8 cellular contexts compared by ENCODE assay signal in the genomic region with DNA sequence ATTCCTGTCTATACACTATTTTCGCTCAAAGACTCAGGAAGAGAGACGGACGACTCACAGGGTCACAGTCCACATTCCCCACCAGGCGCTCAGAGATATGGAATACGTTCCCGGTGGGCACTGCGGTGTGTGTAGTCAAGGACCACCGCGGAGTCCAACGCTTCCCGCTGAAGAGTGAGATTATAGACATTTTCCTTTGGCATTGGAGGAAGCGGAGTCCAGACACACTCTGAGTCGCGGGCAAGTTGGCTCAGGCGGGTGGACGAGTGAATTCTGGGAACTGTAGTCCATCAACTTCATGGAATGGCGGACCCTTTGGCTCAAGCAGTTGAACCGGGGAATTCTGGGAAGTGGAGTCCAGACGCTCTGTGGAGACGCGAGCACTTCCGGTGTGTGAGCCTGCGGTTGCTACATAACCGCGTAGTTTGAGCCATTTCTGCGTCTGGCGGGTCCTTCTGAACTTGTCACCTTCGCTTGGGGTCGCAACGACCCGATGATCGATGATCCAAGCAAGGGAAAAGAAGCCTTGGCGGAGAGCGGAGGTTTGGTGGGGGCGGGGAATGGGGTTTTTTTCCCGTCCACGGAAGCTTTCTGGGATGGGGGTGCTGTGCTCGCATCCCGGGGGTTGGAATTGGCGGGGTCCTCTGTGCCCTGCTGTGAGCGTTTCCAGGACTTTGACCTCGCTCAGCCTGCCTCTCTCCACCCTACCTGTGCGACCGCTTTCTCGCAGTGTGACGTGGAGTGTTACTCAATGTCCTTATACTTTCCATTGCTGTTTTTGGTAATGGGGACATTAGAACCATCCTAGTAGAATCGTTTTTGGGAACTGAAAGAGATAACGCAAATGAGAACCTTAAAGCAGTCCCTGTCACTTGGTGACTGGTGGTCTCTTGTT. TPM values are rescaled to one million over a fixed set of nuclear protein-coding genes. Genes with fewer than 3 reads are reported as not detected.
A peak's percentile ranks its signal among the peaks of the same experiment; 100 is the strongest.
DNase-seq lines count a peak whose midpoint lies in the region; ATAC-seq lines count a peak whose summit lies in the region.

Gene ZNF230, plus strand, starts transcription at position 392 of the 895 bp plus-strand sequence. CDS start 4,122 bp downstream, outside the sequence.

- H3K4me3 Mint-ChIP-seq in activated CD4-positive, alpha-beta T cell treated with anti-CD3 and anti-CD28 coated beads, Interleukin-2, amount 10 ng/mL, durations not matched to agents 7 days and 5 days = peak within 1 kb of the TSS; percentile 98

- H3K4me1 Mint-ChIP-seq in activated CD4-positive, alpha-beta T cell treated with anti-CD3 and anti-CD28 coated beads, Interleukin-2, amount 10 ng/mL, durations not matched to agents 7 days and 5 days = peaks cover 19% of the 10 kb centered on the region

- no peaks in the 10 kb centered on the region for H4K20me1 ChIP-seq in BLaER1 treated with 17β-estradiol and CSF1 and Interleukin-3, amounts not matched to agents 10 nM and 100 nM

- peak within 1 kb of the TSS; percentile 75 to 99 (median 88) for H3K4me3 ChIP-seq in BLaER1 treated with 17β-estradiol and CSF1 and Interleukin-3, amounts not matched to agents 10 nM and 100 nM

- H3K27ac Mint-ChIP-seq in activated CD4-positive, alpha-beta T cell treated with anti-CD3 and anti-CD28 coated beads, Interleukin-2, amount 10 ng/mL, durations not matched to agents 7 days and 5 days = peak within 1 kb of the TSS; percentile 97

- POLR2A ChIA-PET in activated CD4-positive, alpha-beta T cell treated with anti-CD3 and anti-CD28 coated beads, Interleukin-2, amount 10 ng/mL, durations not matched to agents 7 days and 5 days (lab: Charles Lee) = no interaction called here

- H3K27ac ChIP-seq in BLaER1 treated with 17β-estradiol and CSF1 and Interleukin-3, amounts not matched to agents 10 nM and 100 nM = peak within 1 kb of the TSS; percentile 66 to 93 (median 80)

- ATAC-seq in HG03457 (IDR thresholded peaks at IDR 0.05; ENCODE audit: unreplicated experiment) = peak; percentile 89
- ATAC-seq in left lobe of liver = peak; percentile 100

- DNase-seq in GM19240 (ENCODE audit: insufficient read length, low spot score) (peak; percentile 68), NCI-H524 (lab: John Stamatoyannopoulos, UW) (peak; percentile 85 to 94), dedifferentiated amniotic fluid mesenchymal stem cell (ENCODE audit: extremely low spot score) (peak; percentile 98), left lobe of liver (ENCODE audit: low spot score) (peak; percentile 94)
- DNase-seq in activated CD4-positive, alpha-beta T cell treated with anti-CD3 and anti-CD28 coated beads, Interleukin-2, amount 10 ng/mL, durations not matched to agents 7 days and 5 days = peak; percentile 90
- peak; percentile 78 to 81 for DNase-seq in stimulated activated CD4-positive, alpha-beta T cell treated with anti-CD3 and anti-CD28 coated beads, Interleukin-2, amount 100 ng/mL, for 24 hours

- no peaks in the 10 kb centered on the region; a peak in 1 of 22 replicates for H3K27me3 ChIP-seq in BLaER1 treated with 17β-estradiol and CSF1 and Interleukin-3, amounts not matched to agents 10 nM and 100 nM

- CTCF ChIA-PET in activated CD4-positive, alpha-beta T cell treated with anti-CD3 and anti-CD28 coated beads, Interleukin-2, amount 10 ng/mL, durations not matched to agents 7 days and 5 days (lab: Charles Lee) = interaction anchor here (0.6 to 1.6 kb wide), 3 partner anchors 47 to 92 kb away, joined by 3 to 7 read pairs (median 4); no protein-coding TSS in a partner anchor

- peak within 1 kb of the TSS; percentile 75 to 96 (median 89) for H3K4me2 ChIP-seq in BLaER1 treated with 17β-estradiol and CSF1 and Interleukin-3, amounts not matched to agents 10 nM and 100 nM

- H3K9me3 Mint-ChIP-seq in activated CD4-positive, alpha-beta T cell treated with anti-CD3 and anti-CD28 coated beads, Interleukin-2, amount 10 ng/mL, durations not matched to agents 7 days and 5 days = peaks cover 44% of the 10 kb centered on the region

- H3K27me3 Mint-ChIP-seq in activated CD4-positive, alpha-beta T cell treated with anti-CD3 and anti-CD28 coated beads, Interleukin-2, amount 10 ng/mL, durations not matched to agents 7 days and 5 days = peaks cover 1% of the 10 kb centered on the region

- H3K36me3 ChIP-seq in BLaER1 treated with 17β-estradiol and CSF1 and Interleukin-3, amounts not matched to agents 10 nM and 100 nM = peaks cover 21 to 34% (median 27%) of the 10 kb centered on the region in 11 experiments

- peaks cover 35% of the 10 kb centered on the region for H3K36me3 Mint-ChIP-seq in activated CD4-positive, alpha-beta T cell treated with anti-CD3 and anti-CD28 coated beads, Interleukin-2, amount 10 ng/mL, durations not matched to agents 7 days and 5 days (ENCODE audit: low read depth)

- H3K9ac ChIP-seq in BLaER1 treated with 17β-estradiol and CSF1 and Interleukin-3, amounts not matched to agents 10 nM and 100 nM = peak within 1 kb of the TSS; percentile 78 to 90 (median 82)

- peaks cover 14 to 28% (median 17%) of the 10 kb centered on the region in 10 experiments for H3K4me1 ChIP-seq in BLaER1 treated with 17β-estradiol and CSF1 and Interleukin-3, amounts not matched to agents 10 nM and 100 nM

- peaks cover 31 to 46% (median 32%) of the 10 kb centered on the region in 11 experiments for H3K9me3 ChIP-seq in BLaER1 treated with 17β-estradiol and CSF1 and Interleukin-3, amounts not matched to agents 10 nM and 100 nM (replicated peaks in 1 of 11)

RNA-seq across cellular contexts. Expression of gene ZNF230, which starts in this region (rescaled TPM):
- 1 to 10 TPM; 4.5 to 5.5 TPM for total RNA-seq in activated CD4-positive, alpha-beta T cell treated with anti-CD3 and anti-CD28 coated beads, Interleukin-2, amount 10 ng/mL, durations not matched to agents 7 days and 5 days
- 1.7 TPM for total RNA-seq in left lobe of liver

Comparison
In these comparisons a context has a peak if more than half of its experiments do, and no peak if none do; other contexts are left out.
1. Peak in every context shown above with its lines: DNase-seq, ATAC-seq, H3K4me3 ChIP-seq and H3K27ac ChIP-seq.